Comparison of ENCODE assay signal across 19 cellular contexts in genomic region chr7:151053091-151053490, GRCh38.
"Had no signal": no experiment of that assay in that cellular context is flagged by ENCODE, and none has a peak within 500 bp of the region (broad histone marks: within the 10 kb centered on the region; RNA-seq: fewer than 3 reads in every experiment).

No MANE protein-coding gene starts in this region.

- ATAC-seq: activated T-cell treated with anti-CD3 and anti-CD28 coated beads, Interleukin-2, amount 50 U/mL, for 4 hours; left colon; lower lobe of right lung; natural killer cell; stimulated activated effector memory CD8-positive, alpha-beta T cell treated with anti-CD3 and anti-CD28 coated beads, Interleukin-12 subunit alpha, Interleukin-12 subunit beta, amount 100 ng/mL, for 72 hours had no signal

- DNase-seq: activated CD4-positive, alpha-beta T cell treated with anti-CD3 and anti-CD28 coated beads, Interleukin-2, amount 10 ng/mL, durations not matched to agents 24 days and 14 days; activated CD8-positive, alpha-beta memory T cell treated with anti-CD3 and anti-CD28 coated beads, Interleukin-2, amount 50 U/mL, for 4 hours; activated naive CD4-positive, alpha-beta T cell treated with anti-CD3 and anti-CD28 coated beads for 36 hours; activated T-cell treated with anti-CD3 and anti-CD28 coated beads, Interleukin-2, amount 50 U/mL, for 4 hours; aorta; brain microvascular endothelial cell; central memory CD4-positive, alpha-beta T cell; colonic mucosa; foreskin melanocyte; hypothalamus; islet precursor cell; left colon; lower lobe of right lung; natural killer cell; sigmoid colon; stimulated activated CD4-positive, alpha-beta T cell treated with anti-CD3 and anti-CD28 coated beads, Interleukin-4, amount 100 ng/mL, for 24 hours; stomach; T-helper 2 cell had no signal
